8 cellular contexts compared by ENCODE assay signal in genomic region chr6:26659360-26660095, GRCh38. TPM values are rescaled to one million over a fixed set of nuclear protein-coding genes. Genes with fewer than 3 reads are reported as not detected.
DNase-seq lines count a peak whose midpoint lies in the region; ATAC-seq and TF ChIP-seq lines count a peak whose summit lies in the region.
"Not testable (repeated sequence)": the region's sequence is repeated elsewhere in the genome, so short reads cannot be mapped to it uniquely, and the experiment has no call there.

Gene ZNF322, minus strand, starts transcription at chr6:26659746. Its CDS starts 21,193 bp downstream, at chr6:26638553.

- not testable (repeated sequence) for H3K4me1 ChIP-seq in colonic mucosa

- peak within 1 kb of the TSS; percentile 76 to 88 for H3K9ac ChIP-seq in colonic mucosa (ENCODE audit: low read depth in 2 of 2, low read length in 2 of 2)

- DNase-seq in Ammon's horn (ENCODE audit: low spot score): peak; percentile 95
- DNase-seq in GM19238 (ENCODE audit: insufficient read length, low spot score): peak; percentile 87
- peak; percentile 90 to 94 for DNase-seq in NCI-H524 (lab: John Stamatoyannopoulos, UW)
- peak; percentile 80 to 83 for DNase-seq in activated CD4-positive, alpha-beta T cell treated with anti-CD3 and anti-CD28 coated beads for 4 hours
- DNase-seq in colonic mucosa: peak; percentile 96
- peak; percentile 92 for DNase-seq in kidney tubule cell (ENCODE audit: low spot score)
- peak; percentile 69 to 86 (median 78) for DNase-seq in stimulated activated CD4-positive, alpha-beta T cell treated with anti-CD3 and anti-CD28 coated beads, Interleukin-1b, Interleukin-23, amount 100 ng/mL, for 24 hours (ENCODE audit: low read depth in 4 of 4, low spot score in 1 of 4)

- H3K27ac ChIP-seq in colonic mucosa: peak within 1 kb of the TSS; percentile 58

- ATAC-seq in HG03442 (IDR thresholded peaks at IDR 0.05; ENCODE audit: unreplicated experiment): peak; percentile 95

- intact Hi-C loops in colonic mucosa (cut with DNase I): not testable (repeated sequence)

- peak within 1 kb of the TSS; percentile 53 for H3K4me3 ChIP-seq in colonic mucosa

- not testable (repeated sequence) for TF ChIP-seq CTCF in colonic mucosa (IDR thresholded peaks at IDR 0.05)

- H3K9me3 ChIP-seq in colonic mucosa: not testable (repeated sequence)

- H3K27me3 ChIP-seq in colonic mucosa: not testable (repeated sequence)

- not testable (repeated sequence) for H3K36me3 ChIP-seq in colonic mucosa

RNA-seq across cellular contexts. Expression of gene ZNF322, which starts in this region (rescaled TPM):
- 10 to 100 TPM; 17.2 to 24.0 TPM for total RNA-seq in colonic mucosa

Comparison
In these comparisons a context has a peak if more than half of its experiments do, and no peak if none do; other contexts are left out.
1. Peak in every context shown above with its lines: DNase-seq, ATAC-seq, H3K4me3 ChIP-seq and H3K27ac ChIP-seq.